19 cellular contexts compared by ENCODE assay signal in genomic region chr1:228373004-228373680, GRCh38. TPM values are rescaled to one million over a fixed set of nuclear protein-coding genes. Genes with fewer than 3 reads are reported as not detected.
DNase-seq lines count a peak whose midpoint lies in the region; ATAC-seq, FAIRE-seq and TF ChIP-seq lines count a peak whose summit lies in the region.
"Had no signal": no experiment of that assay in that cellular context is flagged by ENCODE, and none has a peak within 500 bp of the region (broad histone marks: within the 10 kb centered on the region; RNA-seq: fewer than 3 reads in every experiment).

No MANE protein-coding gene starts in this region.

- H3K4me3 ChIP-seq in HEK293 (ENCODE audit: low read depth, low read length) (no peak overlapping the region), HepG2 (replicated peaks in 1 of 3; ENCODE audit: insufficient read depth in 1 of 3, low read depth in 2 of 3, low read length in 3 of 3) (no peak overlapping the region), spleen (no peak overlapping the region), esophagus squamous epithelium (no peak overlapping the region)
- H3K4me3 ChIP-seq: prostate gland, transverse colon had no signal

- in situ Hi-C loops in HepG2 (cut with HindIII; ENCODE audit: extremely low pct_ligation_motif_present, low pct_unique_long_range_greater_than_20kb) = no loop called here

- H3K36me3 ChIP-seq in HEK293 (ENCODE audit: control insufficient read depth in 2 of 2, insufficient read depth in 1 of 2, low read length in 2 of 2) (no peaks in the 10 kb centered on the region), HepG2 (replicated peaks in 1 of 2; ENCODE audit: control insufficient read depth in 1 of 2, insufficient read depth in 2 of 2, low read length in 2 of 2) (no peaks in the 10 kb centered on the region), spleen (no peaks in the 10 kb centered on the region), esophagus squamous epithelium (no peaks in the 10 kb centered on the region)
- H3K36me3 ChIP-seq: brain microvascular endothelial cell, prostate gland, transverse colon had no signal

- no peak for FAIRE-seq in HepG2 (lab: Jason Lieb, UNC)
- FAIRE-seq: D721Med had no signal

- WGBS in HepG2 (ENCODE audit: low lambda C conversion rate) = 25% methylated on average over 2 of the region's 12 CpGs
- 66 to 76% (median 71%) methylated on average over 10 to 12 of the region's 12 CpGs for WGBS in spleen, 5 donors
- 40 to 58% methylated on average over 5 to 11 of the region's 12 CpGs for WGBS in esophagus squamous epithelium, 2 donors

- DNase-seq in WTC11 (ENCODE audit: low spot score) (peak; percentile 6), HepG2 (ENCODE audit: low spot score) (no peak), spleen (no peak), esophagus squamous epithelium (lab: John Stamatoyannopoulos, UW) (no peak), NCI-H1105 treated with DMSO at 0.1 percent for 48 hours (lab: John Stamatoyannopoulos, UW) (no peak)
- DNase-seq: activated CD4-positive, alpha-beta T cell treated with anti-CD3 and anti-CD28 coated beads, Interleukin-2, amount 50 U/mL, for 48 hours; activated CD8-positive, alpha-beta memory T cell treated with anti-CD3 and anti-CD28 coated beads, Interleukin-2, amount 50 U/mL, for 48 hours; activated naive CD4-positive, alpha-beta T cell treated with anti-CD3 and anti-CD28 coated beads, Interleukin-2, amount 10 ng/mL, durations not matched to agents 7 days and 5 days; amniotic stem cell; brain microvascular endothelial cell; NCI-H2029 treated with DMSO at 0.1 percent for 48 hours; NCI-H526; SW 1271 had no signal

- intact Hi-C loops in HepG2 (cut with micrococcal nuclease; ENCODE audit: unreplicated experiment) (no loop called here), spleen (cut with DNase I; ENCODE audit: low total_unique reads) (no loop called here), esophagus squamous epithelium (cut with DNase I) (no loop called here)

- no peaks in the 10 kb centered on the region for H3K9me3 Mint-ChIP-seq in WTC11
- H3K9me3 Mint-ChIP-seq: activated naive CD4-positive, alpha-beta T cell treated with anti-CD3 and anti-CD28 coated beads, Interleukin-2, amount 10 ng/mL, durations not matched to agents 7 days and 5 days; memory B cell had no signal

- H4K20me1 ChIP-seq in HepG2 (ENCODE audit: insufficient read depth, low read length) = no peaks in the 10 kb centered on the region

- no TSS peak for BruUV-seq in HepG2 (replicated peaks; lab: Mats Ljungman, UMichigan)

- no peak overlapping the region for H3K27ac Mint-ChIP-seq in WTC11
- H3K27ac Mint-ChIP-seq: activated naive CD4-positive, alpha-beta T cell treated with anti-CD3 and anti-CD28 coated beads, Interleukin-2, amount 10 ng/mL, durations not matched to agents 7 days and 5 days; memory B cell had no signal

- H3K36me3 Mint-ChIP-seq in WTC11 = no peaks in the 10 kb centered on the region
- H3K36me3 Mint-ChIP-seq: activated naive CD4-positive, alpha-beta T cell treated with anti-CD3 and anti-CD28 coated beads, Interleukin-2, amount 10 ng/mL, durations not matched to agents 7 days and 5 days; memory B cell had no signal

- no peak for TF ChIP-seq EP300 in HepG2 (IDR thresholded peaks at IDR 0.05; ENCODE audit: low read depth in 2 of 2, low read length in 2 of 2)
- TF ChIP-seq EP300 in HepG2 (CRISPR knock-in tag; IDR thresholded peaks at IDR 0.05; ENCODE audit: borderline replicate concordance) = no peak

- POLR2A ChIA-PET in HEK293 (lab: Yijun Ruan, JAX) (no interaction called here), WTC11 (lab: Charles Lee) (no interaction called here), HepG2 (lab: Yijun Ruan, JAX) (no interaction called here)

- TF ChIP-seq CTCF in HEK293 (tag by site-specific recombination; IDR thresholded peaks at IDR 0.05) = no peak
- no peak for TF ChIP-seq CTCF in WTC11 (IDR thresholded peaks at IDR 0.05)
- no peak for TF ChIP-seq CTCF in HepG2 (CRISPR knock-in tag; IDR thresholded peaks at IDR 0.05)
- no peak for TF ChIP-seq CTCF in spleen (IDR thresholded peaks at IDR 0.05 in 8 of 11, conservative IDR thresholded peaks at IDR 0.05 in 3 of 11)
- no peak for TF ChIP-seq CTCF in esophagus squamous epithelium (IDR thresholded peaks at IDR 0.05)

- H3K27me3 Mint-ChIP-seq in WTC11 (ENCODE audit: low read depth) = no peaks in the 10 kb centered on the region
- H3K27me3 Mint-ChIP-seq: activated naive CD4-positive, alpha-beta T cell treated with anti-CD3 and anti-CD28 coated beads, Interleukin-2, amount 10 ng/mL, durations not matched to agents 7 days and 5 days had no signal

- H3K9ac ChIP-seq in HepG2 (ENCODE audit: insufficient read depth, low read depth, low read length) = no peak overlapping the region

- ATAC-seq in WTC11 (no peak), HepG2 (no peak), HG02588 (IDR thresholded peaks at IDR 0.05; ENCODE audit: unreplicated experiment) (no peak)

- no peak overlapping the region for H2AFZ ChIP-seq in HepG2 (ENCODE audit: low read length)

- peaks cover 5% of the 10 kb centered on the region; the same call in 1 of the 2 replicates for H3K4me1 Mint-ChIP-seq in WTC11

- TF ChIP-seq POLR2A in HepG2 (IDR thresholded peaks at IDR 0.05; ENCODE audit: insufficient read depth in 1 of 2, low read depth in 2 of 2, low read length in 2 of 2) (no peak), spleen (IDR thresholded peaks at IDR 0.05) (no peak), esophagus squamous epithelium (IDR thresholded peaks at IDR 0.05) (no peak)

- H3K27ac ChIP-seq in HEK293 (ENCODE audit: extremely low read depth, low read depth, low read length) (no peak overlapping the region), HepG2 (ENCODE audit: extremely low read length, insufficient read depth, low read length) (no peak overlapping the region), spleen (peak overlapping the region in 7 of 8 donors; percentile 62 to 88 (median 81)), esophagus squamous epithelium (no peak overlapping the region)
- H3K27ac ChIP-seq: brain microvascular endothelial cell, prostate gland, transverse colon had no signal

- CTCF ChIA-PET in HEK293 (lab: Yijun Ruan, JAX) (interaction anchor here (0.6 kb wide), 1 partner anchor 136 kb away, joined by 3 read pairs; no protein-coding TSS in a partner anchor), WTC11 (lab: Charles Lee) (interaction anchor here (1.6 kb wide), 1 partner anchor 64 kb away, joined by 4 read pairs; no protein-coding TSS in a partner anchor), HepG2 (lab: Yijun Ruan, JAX; ENCODE audit: low intra/inter-chr PET ratio, low total read pairs) (no interaction called here)

- H3K27me3 ChIP-seq in HepG2 (ENCODE audit: control insufficient read depth in 1 of 2, insufficient read depth in 2 of 2, low read length in 2 of 2) (peaks cover 0 to 18% of the 10 kb centered on the region in 2 experiments; a peak in 4 of 5 replicates), spleen (replicated peaks in 1 of 7) (peaks cover 0 to 10% (median 0%) of the 10 kb centered on the region in 7 donors), esophagus squamous epithelium (no peaks in the 10 kb centered on the region)
- H3K27me3 ChIP-seq: brain microvascular endothelial cell had no signal

- H3K4me3 Mint-ChIP-seq in WTC11 = no peak overlapping the region
- H3K4me3 Mint-ChIP-seq: activated naive CD4-positive, alpha-beta T cell treated with anti-CD3 and anti-CD28 coated beads, Interleukin-2, amount 10 ng/mL, durations not matched to agents 7 days and 5 days; memory B cell had no signal

- H3K4me2 ChIP-seq in HepG2 (ENCODE audit: low read depth, low read length) = peak overlapping the region; percentile 20; the same call in 1 of the 2 replicates

- H3K4me1 ChIP-seq in HEK293 (ENCODE audit: control insufficient read depth, insufficient read depth, low read length) (no peaks in the 10 kb centered on the region), HepG2 (ENCODE audit: insufficient read depth, low read length) (peaks cover 19% of the 10 kb centered on the region), spleen (peaks cover 0 to 61% (median 30%) of the 10 kb centered on the region in 6 donors), esophagus squamous epithelium (peaks cover 6 to 40% (median 13%) of the 10 kb centered on the region in 3 donors)
- H3K4me1 ChIP-seq: prostate gland had no signal

- TF ChIP-seq RAD21 in HepG2 (CRISPR knock-in tag; IDR thresholded peaks at IDR 0.05) = no peak

- no peaks in the 10 kb centered on the region for H3K79me2 ChIP-seq in HepG2 (ENCODE audit: insufficient read depth, low read length)

- no peaks in the 10 kb centered on the region for H3K9me3 ChIP-seq in HEK293 (ENCODE audit: control insufficient read depth, insufficient read depth, low read depth, low read length)
- no peaks in the 10 kb centered on the region for H3K9me3 ChIP-seq in HepG2 (ENCODE audit: low read length)
- no peaks in the 10 kb centered on the region for H3K9me3 ChIP-seq in spleen
- H3K9me3 ChIP-seq in esophagus squamous epithelium = no peaks in the 10 kb centered on the region
- H3K9me3 ChIP-seq: prostate gland, transverse colon had no signal

RNA-seq across cellular contexts. Expression of gene TRIM11, which starts 33.5 kb away (rescaled TPM):
- total RNA-seq in WTC11 (2021) = 27.9 to 34.3 TPM (median 28.4 TPM) in 3 replicates
- 9.7 and 16.1 TPM in 2 replicates for total RNA-seq in HepG2 (2016; rRNA removed; fragmentation: Illumina TruSeq; extraction: Trizol)
- 8.8 and 9.6 TPM in 2 replicates for total RNA-seq in HepG2 (2016; cell fraction: cytosol; rRNA removed; fragmentation: Illumina TruSeq; extraction: Trizol; ENCODE audit: low read depth)
- 10.0 and 15.4 TPM in 2 replicates for total RNA-seq in HepG2 (2016; cell fraction: insoluble cytoplasmic fraction; rRNA removed; fragmentation: Illumina TruSeq; extraction: Trizol)
- total RNA-seq in HepG2 (2016; cell fraction: membrane; rRNA removed; fragmentation: Illumina TruSeq; extraction: Trizol) = 12.1 and 13.4 TPM in 2 replicates
- 16.6 and 19.2 TPM in 2 replicates for total RNA-seq in HepG2 (2016; cell fraction: nucleus; rRNA removed; fragmentation: Illumina TruSeq; extraction: Trizol)
- polyA plus RNA-seq in HepG2 (2011; rRNA removed) = 6.3 and 8.8 TPM in 2 replicates
- polyA plus RNA-seq in HepG2 (2011; cell fraction: cytosol; rRNA removed) = 4.7 and 6.1 TPM in 2 replicates
- polyA plus RNA-seq in HepG2 (2011; cell fraction: nucleus; rRNA removed) = 33.2 and 33.5 TPM in 2 replicates
- 7.8 and 13.4 TPM in 2 replicates for polyA plus RNA-seq in HepG2 (2012)
- 1.3 and 1.5 TPM in 2 replicates for polyA plus RNA-seq in HepG2 (2016; cell fraction: cytosol; fragmentation: Illumina TruSeq; extraction: Trizol; ENCODE audit: low read depth)
- polyA plus RNA-seq in HepG2 (2016; cell fraction: insoluble cytoplasmic fraction; fragmentation: Illumina TruSeq; extraction: Trizol; ENCODE audit: low read depth) = 9.6 and 11.4 TPM in 2 replicates
- 2.2 and 2.7 TPM in 2 replicates for polyA plus RNA-seq in HepG2 (2016; cell fraction: membrane; fragmentation: Illumina TruSeq; extraction: Trizol; ENCODE audit: low read depth)
- 33.8 and 38.7 TPM in 2 replicates for polyA plus RNA-seq in HepG2 (2016; cell fraction: nucleus; fragmentation: Illumina TruSeq; extraction: Trizol; ENCODE audit: insufficient read depth, low read depth)
- polyA minus RNA-seq in HepG2 (2011; rRNA and poly(A)+ RNA removed; ENCODE audit: low replicate concordance) = 19.6 and 39.2 TPM in 2 replicates
- 6.6 and 7.0 TPM in 2 replicates for polyA minus RNA-seq in HepG2 (2011; cell fraction: cytosol; rRNA and poly(A)+ RNA removed)
- polyA minus RNA-seq in HepG2 (2011; cell fraction: nucleus; rRNA and poly(A)+ RNA removed) = 17.0 and 20.8 TPM in 2 replicates
- 10 to 100 TPM; 33.4 to 49.4 (median 39.8) TPM for total RNA-seq in spleen
- 10 to 100 TPM; 14.1 to 26.8 (median 20.7) TPM for polyA plus RNA-seq in spleen
- 10 to 100 TPM; 15.2 to 30.8 (median 20.6) TPM for total RNA-seq in esophagus squamous epithelium

RNA-seq across cellular contexts. Expression of gene TRIM17, which starts 43.5 kb away (rescaled TPM):
- total RNA-seq in WTC11 (2021) = 1.5 to 2.7 TPM (median 2.6 TPM) in 3 replicates
- 0.64 TPM in 1 of 2 replicates, not detected in the other for total RNA-seq in HepG2 (2016; rRNA removed; fragmentation: Illumina TruSeq; extraction: Trizol)
- not detected in 2 replicates for total RNA-seq in HepG2 (2016; cell fraction: cytosol; rRNA removed; fragmentation: Illumina TruSeq; extraction: Trizol; ENCODE audit: low read depth)
- total RNA-seq in HepG2 (2016; cell fraction: insoluble cytoplasmic fraction; rRNA removed; fragmentation: Illumina TruSeq; extraction: Trizol) = 0.10 and 0.45 TPM in 2 replicates
- total RNA-seq in HepG2 (2016; cell fraction: membrane; rRNA removed; fragmentation: Illumina TruSeq; extraction: Trizol) = not detected in 2 replicates
- total RNA-seq in HepG2 (2016; cell fraction: nucleus; rRNA removed; fragmentation: Illumina TruSeq; extraction: Trizol) = 0.72 and 0.81 TPM in 2 replicates
- polyA plus RNA-seq in HepG2 (2011; rRNA removed) = 0.22 and 0.32 TPM in 2 replicates
- 0.10 and 0.11 TPM in 2 replicates for polyA plus RNA-seq in HepG2 (2011; cell fraction: cytosol; rRNA removed)
- 1.6 and 1.9 TPM in 2 replicates for polyA plus RNA-seq in HepG2 (2011; cell fraction: nucleus; rRNA removed)
- polyA plus RNA-seq in HepG2 (2012) = 0.24 and 0.27 TPM in 2 replicates
- polyA plus RNA-seq in HepG2 (2016; cell fraction: cytosol; fragmentation: Illumina TruSeq; extraction: Trizol; ENCODE audit: low read depth) = not detected in 2 replicates
- polyA plus RNA-seq in HepG2 (2016; cell fraction: insoluble cytoplasmic fraction; fragmentation: Illumina TruSeq; extraction: Trizol; ENCODE audit: low read depth) = 0.14 and 0.22 TPM in 2 replicates
- polyA plus RNA-seq in HepG2 (2016; cell fraction: membrane; fragmentation: Illumina TruSeq; extraction: Trizol; ENCODE audit: low read depth) = not detected in 2 replicates
- polyA plus RNA-seq in HepG2 (2016; cell fraction: nucleus; fragmentation: Illumina TruSeq; extraction: Trizol; ENCODE audit: insufficient read depth, low read depth) = 1.2 and 1.4 TPM in 2 replicates
- 0.58 TPM in 1 of 2 replicates, not detected in the other for polyA minus RNA-seq in HepG2 (2011; rRNA and poly(A)+ RNA removed; ENCODE audit: low replicate concordance)
- not detected in 2 replicates for polyA minus RNA-seq in HepG2 (2011; cell fraction: cytosol; rRNA and poly(A)+ RNA removed)
- 0.64 and 0.75 TPM in 2 replicates for polyA minus RNA-seq in HepG2 (2011; cell fraction: nucleus; rRNA and poly(A)+ RNA removed)
- total RNA-seq in spleen = 1 to 10 TPM; 3.5 to 7.1 (median 5.4) TPM
- polyA plus RNA-seq in spleen = 1 to 10 TPM in 1 of 3 donors, under 1 TPM in 2; 0.36 to 4.0 (median 0.96) TPM
- total RNA-seq in esophagus squamous epithelium = 1 to 10 TPM in 2 of 4 donors, under 1 TPM in 2; 0.13 to 3.0 (median 0.99) TPM
- total RNA-seq: transverse colon had no signal

Comparison
In these comparisons a context has a peak if more than half of its experiments do, and no peak if none do; other contexts are left out.
1. H3K27ac ChIP-seq: peak in spleen (7 of 8); none in HEK293 (single experiment), HepG2 (single experiment) and esophagus squamous epithelium (0 of 4).
2. Of the 63 proteins assayed by ChIP-seq in both HepG2 and HEK293: peak only in HepG2: none; only in HEK293: ZBTB7A; in both: none; in neither: 62.